11 cellular contexts compared by ENCODE assay signal in the genomic region with DNA sequence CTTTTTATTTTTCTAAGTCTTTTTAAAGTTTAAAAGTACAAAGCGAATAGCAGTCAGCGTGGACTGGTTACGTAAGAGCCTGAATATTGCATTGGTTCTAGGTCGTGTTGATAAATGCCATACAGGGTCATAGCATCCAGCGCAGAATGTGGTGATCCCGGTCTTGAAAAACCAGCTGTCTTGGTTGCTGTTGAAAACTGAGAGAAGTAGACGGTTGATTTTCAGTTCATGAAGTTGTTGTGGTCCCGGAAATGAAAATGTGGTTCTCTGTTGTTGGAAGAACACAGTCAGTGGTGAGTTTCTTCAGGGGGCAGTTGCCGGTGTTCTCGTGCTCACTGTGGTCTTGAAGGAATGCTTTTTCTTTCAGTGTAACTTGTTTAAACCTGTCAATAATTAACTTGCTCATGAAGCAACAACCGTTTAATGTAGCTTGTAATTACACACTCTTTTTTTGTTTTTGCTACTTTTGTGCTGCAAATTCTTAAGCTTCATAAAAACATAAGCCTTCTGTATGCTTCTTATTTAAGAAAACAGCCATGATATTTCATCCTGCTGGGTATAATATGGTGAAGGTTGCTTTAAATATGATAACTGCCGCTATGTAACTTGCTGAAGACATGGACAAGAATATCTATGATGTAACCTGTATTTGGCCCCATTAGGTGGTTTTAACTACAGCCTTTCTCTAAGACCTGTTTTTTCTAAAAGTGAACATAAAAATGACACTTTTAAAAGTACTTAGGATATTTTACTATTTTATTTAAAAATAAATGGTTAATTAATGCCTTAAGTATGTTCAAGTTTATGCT.
DNase-seq lines count a peak whose midpoint lies in the region; ATAC-seq and TF ChIP-seq lines count a peak whose summit lies in the region.
"Had no signal": no experiment of that assay in that cellular context is flagged by ENCODE, and none has a peak within 500 bp of the region (broad histone marks: within the 10 kb centered on the region; RNA-seq: fewer than 3 reads in every experiment).

No MANE protein-coding gene starts in this region.

- peak overlapping the region in 3 of 5 experiments; percentile 6 to 64 (median 49) for H3K27ac Mint-ChIP-seq in brain
- H3K27ac Mint-ChIP-seq: activated naive CD4-positive, alpha-beta T cell treated with anti-CD3 and anti-CD28 coated beads, Interleukin-2, amount 10 ng/mL, durations not matched to agents 7 days and 5 days had no signal

- DNase-seq in HuH-7 (ENCODE audit: low spot score), result peak; percentile 68
- peak; percentile 92 for DNase-seq in kidney tubule cell (ENCODE audit: low spot score)
- DNase-seq in smooth muscle cell of the brain vasculature (ENCODE audit: low read depth, low spot score), result peak; percentile 36
- no peak for DNase-seq in GOT3 (lab: John Stamatoyannopoulos, UW)
- no peak for DNase-seq in hepatic stellate cell (ENCODE audit: low spot score)
- DNase-seq: activated CD4-positive, alpha-beta T cell treated with anti-CD3 and anti-CD28 coated beads for 48 hours; activated naive CD4-positive, alpha-beta T cell treated with anti-CD3 and anti-CD28 coated beads, Interleukin-2, amount 10 ng/mL, durations not matched to agents 7 days and 5 days; DMS79 treated with DMSO at 0.1 percent for 48 hours; NCI-H446 had no signal

- ATAC-seq in HG02938 (IDR thresholded peaks at IDR 0.05; ENCODE audit: unreplicated experiment), result no peak

- no peaks in the 10 kb centered on the region for H3K9me3 Mint-ChIP-seq in brain
- H3K9me3 Mint-ChIP-seq: activated naive CD4-positive, alpha-beta T cell treated with anti-CD3 and anti-CD28 coated beads, Interleukin-2, amount 10 ng/mL, durations not matched to agents 7 days and 5 days had no signal

- no peak for TF ChIP-seq CTCF in brain (conservative IDR thresholded peaks at IDR 0.05)

- H3K36me3 Mint-ChIP-seq in brain, result peaks cover 56% of the 10 kb centered on the region
- H3K36me3 Mint-ChIP-seq: activated naive CD4-positive, alpha-beta T cell treated with anti-CD3 and anti-CD28 coated beads, Interleukin-2, amount 10 ng/mL, durations not matched to agents 7 days and 5 days had no signal

- H3K27me3 Mint-ChIP-seq in brain, result no peaks in the 10 kb centered on the region
- H3K27me3 Mint-ChIP-seq: activated naive CD4-positive, alpha-beta T cell treated with anti-CD3 and anti-CD28 coated beads, Interleukin-2, amount 10 ng/mL, durations not matched to agents 7 days and 5 days had no signal

- peaks cover 31% of the 10 kb centered on the region for H3K4me1 Mint-ChIP-seq in brain
- H3K4me1 Mint-ChIP-seq: activated naive CD4-positive, alpha-beta T cell treated with anti-CD3 and anti-CD28 coated beads, Interleukin-2, amount 10 ng/mL, durations not matched to agents 7 days and 5 days had no signal

- no peak overlapping the region for H3K4me3 Mint-ChIP-seq in brain
- H3K4me3 Mint-ChIP-seq: activated naive CD4-positive, alpha-beta T cell treated with anti-CD3 and anti-CD28 coated beads, Interleukin-2, amount 10 ng/mL, durations not matched to agents 7 days and 5 days had no signal

Comparison
In these comparisons a context has a peak if more than half of its experiments do, and no peak if none do; other contexts are left out.
1. DNase-seq: peak in HuH-7 (single experiment), kidney tubule cell (single experiment) and smooth muscle cell of the brain vasculature (single experiment); none in GOT3 (single experiment) and hepatic stellate cell (single experiment).